In the genomic region with DNA sequence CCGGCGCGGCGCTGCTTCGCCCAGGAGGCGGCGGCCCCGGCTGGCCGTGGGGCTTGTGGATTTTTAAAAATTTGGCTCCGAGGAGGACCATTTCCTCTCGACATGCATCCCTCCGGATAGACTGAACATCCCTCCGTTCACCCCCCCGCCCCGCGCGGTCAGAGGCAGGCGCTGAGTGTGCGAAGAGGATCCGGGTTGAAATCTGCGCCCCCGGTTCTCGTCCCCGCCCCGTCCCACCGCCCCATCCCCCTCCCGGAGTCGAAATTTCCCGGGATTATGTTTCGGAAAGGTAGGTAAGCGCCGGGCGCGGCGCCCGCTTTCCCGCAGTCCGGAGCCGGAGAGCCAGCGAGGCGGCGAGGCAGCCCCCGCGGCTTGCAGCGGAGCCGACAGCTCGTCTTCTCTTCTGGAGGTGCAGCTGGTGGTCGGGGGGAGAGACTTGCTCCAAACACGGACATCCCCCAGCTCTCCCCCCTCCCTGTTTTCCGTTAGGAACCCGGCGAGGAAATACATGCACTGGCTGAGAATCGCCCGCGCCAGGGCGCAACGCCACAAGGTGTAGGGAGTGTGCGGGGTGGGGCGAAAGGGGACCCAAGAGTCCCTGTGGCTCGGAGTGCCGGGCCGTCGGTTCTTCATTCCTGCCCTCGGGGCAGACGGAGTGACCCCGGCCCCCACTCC, we compare ENCODE assay signal across 8 cellular contexts. TPM values are rescaled to one million over a fixed set of nuclear protein-coding genes. Genes with fewer than 3 reads are reported as not detected.
DNase-seq lines count a peak whose midpoint lies in the region; ATAC-seq and TF ChIP-seq lines count a peak whose summit lies in the region.

A gene (plus strand): TSS at position 261 of the 675 bp plus-strand sequence.

- H3K27ac Mint-ChIP-seq in stimulated activated naive CD8-positive, alpha-beta T cell treated with anti-CD3 and anti-CD28 coated beads, Interleukin-15, amount 100 ng/mL, for 72 hours = peak within 1 kb of the TSS; percentile 98

- peaks cover 12% of the 10 kb centered on the region for H3K27me3 Mint-ChIP-seq in stimulated activated naive CD8-positive, alpha-beta T cell treated with anti-CD3 and anti-CD28 coated beads, Interleukin-15, amount 100 ng/mL, for 72 hours

- no peak for TF ChIP-seq CTCF in HFF-Myc (IDR thresholded peaks at IDR 0.05; ENCODE audit: low read depth, low read length, missing control alignments)
- TF ChIP-seq CTCF in GM13977 (IDR thresholded peaks at IDR 0.05; ENCODE audit: extremely low read depth, insufficient read depth, missing control alignments) = no peak

- peak; percentile 23 for ATAC-seq in GM18502 (IDR thresholded peaks at IDR 0.05; ENCODE audit: poor library complexity, unreplicated experiment)
- peak; percentile 63 for ATAC-seq in stimulated activated naive CD8-positive, alpha-beta T cell treated with anti-CD3 and anti-CD28 coated beads, Interleukin-15, amount 100 ng/mL, for 72 hours

- peaks cover 19% of the 10 kb centered on the region for H3K4me1 Mint-ChIP-seq in stimulated activated naive CD8-positive, alpha-beta T cell treated with anti-CD3 and anti-CD28 coated beads, Interleukin-15, amount 100 ng/mL, for 72 hours

- H3K4me3 ChIP-seq in HFF-Myc (replicated peaks; ENCODE audit: low read depth, low read length) = peak within 1 kb of the TSS; percentile 73

- in situ Hi-C loops in GM13977 (cut with MboI; ENCODE audit: low pct_unique_long_range_greater_than_20kb, low sequenced_read_pairs, unreplicated experiment) = no loop called here

- H3K4me3 Mint-ChIP-seq in stimulated activated naive CD8-positive, alpha-beta T cell treated with anti-CD3 and anti-CD28 coated beads, Interleukin-15, amount 100 ng/mL, for 72 hours = peak within 1 kb of the TSS; percentile 91 to 94

- no peak for DNase-seq in HFF-Myc (ENCODE audit: extremely low read depth, low read depth)
- DNase-seq in NCI-H2171 treated with DMSO at 0.1 percent for 48 hours (lab: John Stamatoyannopoulos, UW) = peak; percentile 48
- DNase-seq in activated T-helper 1 cell treated with Interleukin-2 at 50 U/mL for 16 hours (ENCODE audit: low read depth) = peak; percentile 32
- DNase-seq in fibroblast of gingiva (ENCODE audit: low read depth) = peak; percentile 2
- peak; percentile 64 for DNase-seq in myocyte (ENCODE audit: low read depth)
- DNase-seq in stimulated activated naive CD8-positive, alpha-beta T cell treated with anti-CD3 and anti-CD28 coated beads, Interleukin-15, amount 100 ng/mL, for 72 hours = peak; percentile 36 to 58
- no peak for DNase-seq in GM13977 (ENCODE audit: low spot score)

- no peaks in the 10 kb centered on the region for H3K9me3 Mint-ChIP-seq in stimulated activated naive CD8-positive, alpha-beta T cell treated with anti-CD3 and anti-CD28 coated beads, Interleukin-15, amount 100 ng/mL, for 72 hours

RNA-seq across cellular contexts. Expression of the gene that starts here (rescaled TPM):
- total RNA-seq in myocyte = 1.7 and 2.4 TPM in 2 replicates
- polyA plus RNA-seq in myocyte (2012) = 6.9 TPM

Comparison
In these comparisons a context has a peak if more than half of its experiments do, and no peak if none do; other contexts are left out.
1. DNase-seq: peak in NCI-H2171 treated with DMSO at 0.1 percent for 48 hours (single experiment), activated T-helper 1 cell treated with Interleukin-2 at 50 U/mL for 16 hours (single experiment), fibroblast of gingiva (single experiment), myocyte (single experiment) and stimulated activated naive CD8-positive, alpha-beta T cell treated with anti-CD3 and anti-CD28 coated beads, Interleukin-15, amount 100 ng/mL, for 72 hours (2 of 2); none in HFF-Myc (single experiment) and GM13977 (single experiment).